ENCODE assay signal across 8 cellular contexts in genomic region chr12:52082988-52083637, GRCh38. TPM values are rescaled to one million over a fixed set of nuclear protein-coding genes. Genes with fewer than 3 reads are reported as not detected.
DNase-seq lines count a peak whose midpoint lies in the region; ATAC-seq and TF ChIP-seq lines count a peak whose summit lies in the region.

No MANE protein-coding gene starts in this region.

- no peaks in the 10 kb centered on the region for H3K9me2 ChIP-seq in SK-N-SH

- H3K9me3 Mint-ChIP-seq in activated naive CD4-positive, alpha-beta T cell treated with anti-CD3 and anti-CD28 coated beads, Interleukin-2, amount 10 ng/mL, durations not matched to agents 7 days and 5 days = no peaks in the 10 kb centered on the region

- POLR2A ChIA-PET in SK-N-SH (lab: Yijun Ruan, JAX) = interaction anchor here (1.3 to 1.5 kb wide), 2 partner anchors 14 to 58 kb away, joined by 4 to 5 read pairs; partner anchors contain the start of gene ATG101

- intact Hi-C loops in Right ventricle myocardium superior (cut with DNase I) = loop anchor here (5.0 kb wide), 2 partner anchors 56 to 81 kb away; no protein-coding TSS in a partner anchor

- TF ChIP-seq CTCF in SK-N-SH (IDR thresholded peaks at IDR 0.05) = peak; percentile 99
- peak; percentile 98 for TF ChIP-seq CTCF in retinal pigment epithelial cell (conservative IDR thresholded peaks at IDR 0.05; ENCODE audit: low read depth, low read length)

- H2AFZ ChIP-seq in SK-N-SH (ENCODE audit: low read depth) = no peak overlapping the region

- no peaks in the 10 kb centered on the region for H3K27me3 ChIP-seq in SK-N-SH (ENCODE audit: insufficient read depth)

- H3K4me3 Mint-ChIP-seq in activated naive CD4-positive, alpha-beta T cell treated with anti-CD3 and anti-CD28 coated beads, Interleukin-2, amount 10 ng/mL, durations not matched to agents 7 days and 5 days = no peak overlapping the region

- H3K9me3 ChIP-seq in SK-N-SH = no peaks in the 10 kb centered on the region

- TF ChIP-seq RAD21 in Ishikawa (IDR thresholded peaks at IDR 0.05; ENCODE audit: low read depth) (peak; percentile 99), SK-N-SH (IDR thresholded peaks at IDR 0.05; ENCODE audit: low read length) (peak; percentile 80)

- H3F3A ChIP-seq in SK-N-SH (replicated peaks; ENCODE audit: insufficient read depth) = no peaks in the 10 kb centered on the region

- no peak overlapping the region for H3K9ac ChIP-seq in SK-N-SH

- peaks cover 0 to 28% of the 10 kb centered on the region in 2 experiments; a peak in 1 of 4 replicates for H3K4me1 ChIP-seq in SK-N-SH (ENCODE audit: control insufficient read depth in 1 of 2, insufficient read depth in 2 of 2, low read depth in 1 of 2, low read length in 1 of 2)

- H3K4me3 ChIP-seq in SK-N-SH (ENCODE audit: low read depth in 2 of 2, low read length in 1 of 2) (no peak overlapping the region; a peak in 1 of 4 replicates), retinal pigment epithelial cell (ENCODE audit: low read length) (no peak overlapping the region)

- H3K27ac ChIP-seq in SK-N-SH (ENCODE audit: low read depth in 2 of 2, low read length in 1 of 2) = peak overlapping the region in 1 of 2 experiments; percentile 3; a peak in 1 of 4 replicates

- no peak overlapping the region for H3K4me2 ChIP-seq in SK-N-SH

- peaks cover 12% of the 10 kb centered on the region for H4K20me1 ChIP-seq in SK-N-SH (ENCODE audit: insufficient read depth)

- H3K79me2 ChIP-seq in SK-N-SH (ENCODE audit: insufficient read depth) = peaks cover 8% of the 10 kb centered on the region; the same call in 1 of the 2 replicates

- peaks cover 5% of the 10 kb centered on the region for H3K36me3 Mint-ChIP-seq in activated naive CD4-positive, alpha-beta T cell treated with anti-CD3 and anti-CD28 coated beads, Interleukin-2, amount 10 ng/mL, durations not matched to agents 7 days and 5 days

- no peak overlapping the region for H3K27ac Mint-ChIP-seq in activated naive CD4-positive, alpha-beta T cell treated with anti-CD3 and anti-CD28 coated beads, Interleukin-2, amount 10 ng/mL, durations not matched to agents 7 days and 5 days

- peaks cover 27% of the 10 kb centered on the region for H3K4me1 Mint-ChIP-seq in activated naive CD4-positive, alpha-beta T cell treated with anti-CD3 and anti-CD28 coated beads, Interleukin-2, amount 10 ng/mL, durations not matched to agents 7 days and 5 days

- WGBS in SK-N-SH (ENCODE audit: low lambda C conversion rate) = 13% methylated on average over 6 of the region's 11 CpGs

- DNase-seq in DMS53 treated with DMSO at 0.1 percent for 48 hours (lab: John Stamatoyannopoulos, UW; ENCODE audit: unreplicated experiment) (peak; percentile 55), SK-N-SH (peak; percentile 92), Right ventricle myocardium superior (peak; percentile 76), retinal pigment epithelial cell (ENCODE audit: low read depth) (no peak), amniotic stem cell (lab: John Stamatoyannopoulos, UW) (no peak)
- peak; percentile 78 for DNase-seq in activated naive CD4-positive, alpha-beta T cell treated with anti-CD3 and anti-CD28 coated beads, Interleukin-2, amount 10 ng/mL, durations not matched to agents 7 days and 5 days

- no peak for TF ChIP-seq EP300 in Ishikawa (IDR thresholded peaks at IDR 0.05; ENCODE audit: borderline replicate concordance)
- TF ChIP-seq EP300 in SK-N-SH (IDR thresholded peaks at IDR 0.05; ENCODE audit: borderline replicate concordance in 1 of 2, low read depth in 1 of 2, low read length in 1 of 2) = no peak

- ATAC-seq in Right ventricle myocardium superior (ENCODE audit: poor library complexity) (peak; percentile 70), GM21360 (IDR thresholded peaks at IDR 0.05; ENCODE audit: unreplicated experiment) (no peak)

- CTCF ChIA-PET in SK-N-SH (lab: Yijun Ruan, JAX) = interaction anchor here (0.6 to 24.8 kb wide), 21 partner anchors 8 to 898 kb away, joined by 3 to 949 read pairs (median 4); partner anchors contain the start of gene ATG101
- CTCF ChIA-PET in activated naive CD4-positive, alpha-beta T cell treated with anti-CD3 and anti-CD28 coated beads, Interleukin-2, amount 10 ng/mL, durations not matched to agents 7 days and 5 days (lab: Charles Lee) = interaction anchor here (0.6 to 30.9 kb wide), 11 partner anchors 9 to 92 kb away, joined by 3 to 637 read pairs (median 4); partner anchors contain the start of genes ATG101 and NR4A1

- H3K36me3 ChIP-seq in SK-N-SH (replicated peaks in 1 of 2; ENCODE audit: control insufficient read depth in 1 of 2, insufficient read depth in 2 of 2, low read length in 1 of 2) = peaks cover 0 to 12% of the 10 kb centered on the region in 2 experiments

- H3K27me3 Mint-ChIP-seq in activated naive CD4-positive, alpha-beta T cell treated with anti-CD3 and anti-CD28 coated beads, Interleukin-2, amount 10 ng/mL, durations not matched to agents 7 days and 5 days = peaks cover 28% of the 10 kb centered on the region

TF ChIP-seq in Ishikawa, 13 proteins besides CTCF, POLR2A, EP300 and RAD21:
- TF ChIP-seq EGR1 (IDR thresholded peaks at IDR 0.05) = no peak
- peak; percentile 15; the same call in 1 of the 2 replicates for TF ChIP-seq CEBPB (IDR thresholded peaks at IDR 0.05)
- TF ChIP-seq ZBTB7A (IDR thresholded peaks at IDR 0.05; ENCODE audit: low read depth) = peak; percentile 78; the same call in 1 of the 2 replicates
- no peak for TF ChIP-seq USF1 (IDR thresholded peaks at IDR 0.05)

TF ChIP-seq in SK-N-SH, 30 proteins besides CTCF, POLR2A, EP300 and RAD21:
- TF ChIP-seq POLR2AphosphoS5 (IDR thresholded peaks at IDR 0.05; ENCODE audit: low read depth, low read length) = no peak
- no peak for TF ChIP-seq FOXM1 (IDR thresholded peaks at IDR 0.05; ENCODE audit: low read depth)
- no peak for TF ChIP-seq MAX (IDR thresholded peaks at IDR 0.05; ENCODE audit: low read depth)
- TF ChIP-seq GATA2 (CRISPR knock-in tag; IDR thresholded peaks at IDR 0.05) = no peak
- TF ChIP-seq TEAD4 (IDR thresholded peaks at IDR 0.05; ENCODE audit: borderline replicate concordance, insufficient read depth) = no peak
- no peak for TF ChIP-seq ZBTB33 (IDR thresholded peaks at IDR 0.05; ENCODE audit: borderline replicate concordance, low read depth)
- TF ChIP-seq PBX3 (IDR thresholded peaks at IDR 0.05) = no peak
- peak; percentile 48 for TF ChIP-seq CHD2 (IDR thresholded peaks at IDR 0.05; ENCODE audit: low read length, partially characterized antibody)
- peak; percentile 81 for TF ChIP-seq SMC3 (IDR thresholded peaks at IDR 0.05; ENCODE audit: low read depth, low read length)
- TF ChIP-seq EZH2phosphoT487 (IDR thresholded peaks at IDR 0.05; ENCODE audit: borderline replicate concordance, low read depth) = no peak

RNA-seq across cellular contexts. Expression of gene SMIM41, which starts 3.6 kb away (rescaled TPM):
- not detected in 2 replicates for polyA plus RNA-seq in SK-N-SH (2012; rRNA removed)
- 0.04 TPM in 1 of 2 replicates, not detected in the other for polyA plus RNA-seq in SK-N-SH (2012; cell fraction: cytosol; rRNA removed)
- 0.06 TPM in 1 of 2 replicates, not detected in the other for polyA plus RNA-seq in SK-N-SH (2012; cell fraction: nucleus; rRNA removed)
- total RNA-seq in Right ventricle myocardium superior = 0.35 TPM

RNA-seq across cellular contexts. Expression of gene ATG101, which starts 13.3 kb away (rescaled TPM):
- polyA plus RNA-seq in SK-N-SH (2012; rRNA removed) = 160 and 170 TPM in 2 replicates
- 109 and 133 TPM in 2 replicates for polyA plus RNA-seq in SK-N-SH (2012; cell fraction: cytosol; rRNA removed)
- 170 and 184 TPM in 2 replicates for polyA plus RNA-seq in SK-N-SH (2012; cell fraction: nucleus; rRNA removed)
- 23.5 TPM for total RNA-seq in Right ventricle myocardium superior

RNA-seq across cellular contexts. Expression of gene NR4A1, which starts 31.9 kb away (rescaled TPM):
- polyA plus RNA-seq in SK-N-SH (2012; rRNA removed) = 75.2 and 120 TPM in 2 replicates
- 17.7 and 20.0 TPM in 2 replicates for polyA plus RNA-seq in SK-N-SH (2012; cell fraction: cytosol; rRNA removed)
- 429 and 610 TPM in 2 replicates for polyA plus RNA-seq in SK-N-SH (2012; cell fraction: nucleus; rRNA removed)
- 46.1 TPM for total RNA-seq in Right ventricle myocardium superior

Comparison
In these comparisons a context has a peak if more than half of its experiments do, and no peak if none do; other contexts are left out.
1. DNase-seq: peak in DMS53 treated with DMSO at 0.1 percent for 48 hours (single experiment), SK-N-SH (single experiment), activated naive CD4-positive, alpha-beta T cell treated with anti-CD3 and anti-CD28 coated beads, Interleukin-2, amount 10 ng/mL, durations not matched to agents 7 days and 5 days (single experiment) and Right ventricle myocardium superior (single experiment); none in retinal pigment epithelial cell (single experiment) and amniotic stem cell (single experiment).